14 cellular contexts compared by ENCODE assay signal in genomic region chr20:62774076-62774714, GRCh38. TPM values are rescaled to one million over a fixed set of nuclear protein-coding genes. Genes with fewer than 3 reads are reported as not detected.
DNase-seq lines count a peak whose midpoint lies in the region; ATAC-seq and TF ChIP-seq lines count a peak whose summit lies in the region.
"Had no signal": no experiment of that assay in that cellular context is flagged by ENCODE, and none has a peak within 500 bp of the region (broad histone marks: within the 10 kb centered on the region; RNA-seq: fewer than 3 reads in every experiment).

No MANE protein-coding gene starts in this region.

- no peaks in the 10 kb centered on the region for H3K36me3 Mint-ChIP-seq in activated CD8-positive, alpha-beta T cell treated with anti-CD3 and anti-CD28 coated beads for 36 hours (ENCODE audit: low read depth)

- peak overlapping the region; percentile 16 for H2BK12ac ChIP-seq in neuronal stem cell (ENCODE audit: low read length)

- no peaks in the 10 kb centered on the region for H3K27me3 Mint-ChIP-seq in activated CD8-positive, alpha-beta T cell treated with anti-CD3 and anti-CD28 coated beads for 36 hours

- no peaks in the 10 kb centered on the region for H3K36me3 ChIP-seq in neuronal stem cell (replicated peaks in 1 of 2; ENCODE audit: control insufficient read depth in 2 of 2, insufficient read depth in 2 of 2, low read length in 2 of 2)
- H3K36me3 ChIP-seq: breast epithelium, transverse colon had no signal

- H4K8ac ChIP-seq in neuronal stem cell (ENCODE audit: low read depth, low read length): no peak overlapping the region

- POLR2A ChIA-PET in activated CD8-positive, alpha-beta T cell treated with anti-CD3 and anti-CD28 coated beads for 36 hours (lab: Charles Lee): no interaction called here

- peak overlapping the region; percentile 43 for H3K23ac ChIP-seq in neuronal stem cell (ENCODE audit: low read depth, low read length, poor library complexity)

- H2BK5ac ChIP-seq in neuronal stem cell (ENCODE audit: low read length): peak overlapping the region; percentile 22

- H3K14ac ChIP-seq in neuronal stem cell (ENCODE audit: low read length): no peak overlapping the region

- no peak overlapping the region for H2AFZ ChIP-seq in neuronal stem cell (ENCODE audit: low read length)
- H2AFZ ChIP-seq: parathyroid adenoma had no signal

- WGBS in neuronal stem cell (ENCODE audit: extremely low coverage in 2 of 2, insufficient read length in 2 of 2, insufficient replicate concordance in 1 of 2), 2 donors: no CpG with 5 or more reads among the region's 24 CpGs

- peak overlapping the region; percentile 71 for H3K18ac ChIP-seq in neuronal stem cell (ENCODE audit: low read length)

- peak; percentile 20 for DNase-seq in activated CD4-positive, alpha-beta T cell treated with anti-CD3 and anti-CD28 coated beads for 48 hours
- DNase-seq in activated CD4-positive, alpha-beta T cell treated with anti-CD3 and anti-CD28 coated beads for 1 hour: no peak
- peak; percentile 73 for DNase-seq in NCI-H1694 (lab: John Stamatoyannopoulos, UW)
- peak; percentile 23 for DNase-seq in activated CD8-positive, alpha-beta T cell treated with anti-CD3 and anti-CD28 coated beads for 36 hours
- DNase-seq in neuronal stem cell (ENCODE audit: low spot score): no peak
- DNase-seq in globus pallidus (ENCODE audit: low spot score): no peak
- no peak for DNase-seq in activated effector memory CD4-positive, alpha-beta T cell treated with anti-CD3 and anti-CD28 coated beads, Interleukin-2, amount 50 U/mL, for 16 hours
- DNase-seq: effector CD4-positive, alpha-beta T cell; foreskin fibroblast; transverse colon had no signal

- peak overlapping the region; percentile 99 for H2AK5ac ChIP-seq in neuronal stem cell (ENCODE audit: low read depth, low read length)

- CTCF ChIA-PET in activated CD8-positive, alpha-beta T cell treated with anti-CD3 and anti-CD28 coated beads for 36 hours (lab: Charles Lee): interaction anchor here (1.0 kb wide), 1 partner anchor 17 kb away, joined by 5 read pairs; no protein-coding TSS in a partner anchor

- TF ChIP-seq CTCF in activated CD8-positive, alpha-beta T cell treated with anti-CD3 and anti-CD28 coated beads for 36 hours (IDR thresholded peaks at IDR 0.05): no peak

- peaks cover 4 to 26% of the 10 kb centered on the region in 2 donors for H3K4me1 ChIP-seq in neuronal stem cell (ENCODE audit: control insufficient read depth in 2 of 2, insufficient read depth in 1 of 2, low read depth in 1 of 2, low read length in 2 of 2)
- H3K4me1 ChIP-seq: breast epithelium had no signal

- H2BK15ac ChIP-seq in neuronal stem cell (ENCODE audit: low read length): peak overlapping the region; percentile 71

- no peak overlapping the region for H3K4me3 ChIP-seq in neuronal stem cell (ENCODE audit: low read length in 2 of 2)
- H3K4me3 ChIP-seq: breast epithelium, transverse colon had no signal

- H3K27me3 ChIP-seq in neuronal stem cell (ENCODE audit: control insufficient read depth in 3 of 3, insufficient read depth in 3 of 3, low read depth in 1 of 3, low read length in 3 of 3): peaks cover 0 to 26% (median 0%) of the 10 kb centered on the region in 3 experiments

- H3K4me2 ChIP-seq in neuronal stem cell (ENCODE audit: insufficient read depth, low read length, poor library complexity, severe bottlenecking): no peak overlapping the region

- H3K27ac Mint-ChIP-seq in activated CD8-positive, alpha-beta T cell treated with anti-CD3 and anti-CD28 coated beads for 36 hours: peak overlapping the region; percentile 72

- peak overlapping the region; percentile 47 for H2BK120ac ChIP-seq in neuronal stem cell (ENCODE audit: low read depth, low read length)

- intact Hi-C loops in activated CD8-positive, alpha-beta T cell treated with anti-CD3 and anti-CD28 coated beads for 36 hours (cut with micrococcal nuclease): no loop called here

- H3K9me3 ChIP-seq in neuronal stem cell (replicated peaks in 1 of 2; ENCODE audit: control insufficient read depth in 2 of 2, insufficient read depth in 1 of 2, low read depth in 1 of 2, low read length in 2 of 2): peaks cover 0 to 2% of the 10 kb centered on the region in 2 donors
- H3K9me3 ChIP-seq: breast epithelium, transverse colon had no signal

- H3K4me1 Mint-ChIP-seq in activated CD8-positive, alpha-beta T cell treated with anti-CD3 and anti-CD28 coated beads for 36 hours (ENCODE audit: low read depth): peaks cover 46% of the 10 kb centered on the region

- H3K9me3 Mint-ChIP-seq in activated CD8-positive, alpha-beta T cell treated with anti-CD3 and anti-CD28 coated beads for 36 hours: no peaks in the 10 kb centered on the region

- no peak for ATAC-seq in activated CD8-positive, alpha-beta T cell treated with anti-CD3 and anti-CD28 coated beads for 36 hours
- ATAC-seq in HG02938 (IDR thresholded peaks at IDR 0.05; ENCODE audit: unreplicated experiment): no peak

- H3K9ac ChIP-seq in neuronal stem cell (ENCODE audit: low read depth, low read length, poor library complexity): no peak overlapping the region
- H3K9ac ChIP-seq: parathyroid adenoma had no signal

- no peak overlapping the region for H3K4ac ChIP-seq in neuronal stem cell (ENCODE audit: low read length)

- H3K27ac ChIP-seq in neuronal stem cell (replicated peaks; ENCODE audit: low read length): no peak overlapping the region
- H3K27ac ChIP-seq: parathyroid adenoma, transverse colon, VCaP had no signal

- H4K91ac ChIP-seq in neuronal stem cell (ENCODE audit: low read depth, low read length, poor library complexity): peak overlapping the region; percentile 97

- no peak overlapping the region for H3K4me3 Mint-ChIP-seq in activated CD8-positive, alpha-beta T cell treated with anti-CD3 and anti-CD28 coated beads for 36 hours

- peaks cover 2% of the 10 kb centered on the region for H3K79me1 ChIP-seq in neuronal stem cell (ENCODE audit: low read depth, low read length)

RNA-seq across cellular contexts. Expression of gene MRGBP, which starts 22.1 kb away (rescaled TPM):
- 10 to 100 TPM; 18.5 to 18.9 TPM for total RNA-seq in activated CD8-positive, alpha-beta T cell treated with anti-CD3 and anti-CD28 coated beads for 36 hours
- 15.5 TPM for polyA plus RNA-seq in neuronal stem cell (2013, experiment 1 of 2)
- polyA plus RNA-seq in neuronal stem cell (2013, experiment 2 of 2): 15.6 TPM

RNA-seq across cellular contexts. Expression of gene OGFR, which starts 30.4 kb away (rescaled TPM):
- total RNA-seq in activated CD8-positive, alpha-beta T cell treated with anti-CD3 and anti-CD28 coated beads for 36 hours: 10 to 100 TPM; 53.6 to 55.2 TPM
- polyA plus RNA-seq in neuronal stem cell (2013, experiment 1 of 2): 15.0 TPM
- polyA plus RNA-seq in neuronal stem cell (2013, experiment 2 of 2): 14.7 TPM

RNA-seq across cellular contexts. Expression of gene COL9A3, which starts 42.7 kb away (rescaled TPM):
- not detected for total RNA-seq in activated CD8-positive, alpha-beta T cell treated with anti-CD3 and anti-CD28 coated beads for 36 hours
- polyA plus RNA-seq in neuronal stem cell (2013, experiment 1 of 2): 77.2 TPM
- 77.0 TPM for polyA plus RNA-seq in neuronal stem cell (2013, experiment 2 of 2)

Comparison
In these comparisons a context has a peak if more than half of its experiments do, and no peak if none do; other contexts are left out.
1. DNase-seq: peak in activated CD4-positive, alpha-beta T cell treated with anti-CD3 and anti-CD28 coated beads for 48 hours (single experiment), NCI-H1694 (single experiment) and activated CD8-positive, alpha-beta T cell treated with anti-CD3 and anti-CD28 coated beads for 36 hours (single experiment); none in activated CD4-positive, alpha-beta T cell treated with anti-CD3 and anti-CD28 coated beads for 1 hour (single experiment), neuronal stem cell (single experiment), globus pallidus (single experiment) and activated effector memory CD4-positive, alpha-beta T cell treated with anti-CD3 and anti-CD28 coated beads, Interleukin-2, amount 50 U/mL, for 16 hours (single experiment).